In the genomic region with DNA sequence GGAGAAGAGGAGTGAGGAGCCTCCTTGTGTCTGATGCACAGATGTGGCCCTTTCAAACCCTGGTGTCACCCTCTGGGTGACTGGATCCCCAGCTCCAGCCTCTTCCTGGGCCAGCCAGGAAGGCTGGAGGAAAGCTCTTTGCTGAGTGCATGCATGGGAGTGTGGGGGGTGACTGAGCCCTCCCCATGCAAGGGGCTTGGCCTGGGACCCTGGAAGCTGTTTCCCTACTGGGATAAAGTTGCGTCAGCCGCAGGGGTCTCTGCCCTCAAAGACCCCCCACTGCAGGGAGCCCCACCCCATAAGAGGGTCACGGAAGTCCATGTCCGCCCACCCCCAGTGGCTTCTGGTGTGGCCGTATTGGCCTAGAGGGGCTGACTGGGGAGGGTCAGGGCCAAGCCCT, we compare ENCODE assay signal across 3 cellular contexts.
"Had no signal": no experiment of that assay in that cellular context is flagged by ENCODE, and none has a peak within 500 bp of the region (broad histone marks: within the 10 kb centered on the region; RNA-seq: fewer than 3 reads in every experiment).

No MANE protein-coding gene starts in this region.

- ATAC-seq: GM12878 had no signal

- H3K4me3 ChIP-seq: GM12878 had no signal

- DNase-seq: GDM1, GF-D8 had no signal
